In the genomic region with DNA sequence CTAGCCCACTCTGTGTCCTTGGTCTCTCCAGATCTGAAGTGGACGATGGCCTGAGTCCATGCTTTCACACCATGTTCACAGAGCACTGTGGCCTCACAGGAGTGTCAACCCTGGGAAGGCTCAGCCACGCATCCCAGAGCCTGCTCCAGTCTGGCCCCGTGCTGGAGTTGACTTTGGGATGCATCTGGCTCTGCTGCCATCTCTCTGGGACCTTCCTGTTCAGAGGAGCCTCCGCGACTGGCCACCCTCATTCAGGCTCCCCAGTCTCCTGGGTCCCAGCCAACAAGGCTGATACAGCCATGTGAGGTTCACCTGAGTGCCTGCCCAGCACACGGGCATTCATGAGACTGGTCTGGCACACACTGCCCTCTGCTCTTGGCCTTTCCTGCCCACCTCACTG, we compare ENCODE assay signal across 24 cellular contexts.
DNase-seq lines count a peak whose midpoint lies in the region; ATAC-seq, FAIRE-seq and TF ChIP-seq lines count a peak whose summit lies in the region.
"Had no signal": no experiment of that assay in that cellular context is flagged by ENCODE, and none has a peak within 500 bp of the region (broad histone marks: within the 10 kb centered on the region; RNA-seq: fewer than 3 reads in every experiment).

No MANE protein-coding gene starts in this region.

- no peak for TF ChIP-seq RAD21 in H1 (IDR thresholded peaks at IDR 0.05 in 1 of 2, conservative IDR thresholded peaks at IDR 0.05 in 1 of 2; ENCODE audit: low read depth in 2 of 2, low read length in 2 of 2)

- peaks cover 0 to 7% (median 3%) of the 10 kb centered on the region in 4 experiments; a peak in 4 of 7 replicates for H3K4me1 ChIP-seq in H1 (replicated peaks in 1 of 4; ENCODE audit: control insufficient read depth in 3 of 4, insufficient read depth in 4 of 4, low read length in 3 of 4)
- H3K4me1 ChIP-seq in ovary (ENCODE audit: insufficient read depth): peaks cover 1% of the 10 kb centered on the region

- H2AK5ac ChIP-seq in H1 (ENCODE audit: low read depth, low read length): no peak overlapping the region

- no peak for ATAC-seq in activated CD8-positive, alpha-beta memory T cell treated with anti-CD3 and anti-CD28 coated beads, Interleukin-2, amount 10 ng/mL, durations not matched to agents 7 days and 5 days
- peak; percentile 17 for ATAC-seq in stimulated activated effector memory CD8-positive, alpha-beta T cell treated with anti-CD3 and anti-CD28 coated beads, Interleukin-12 subunit alpha, Interleukin-12 subunit beta, amount 100 ng/mL, for 72 hours
- no peak for ATAC-seq in HG03097 (IDR thresholded peaks at IDR 0.05; ENCODE audit: low FRiP score, unreplicated experiment)

- no peaks in the 10 kb centered on the region for H3K36me3 Mint-ChIP-seq in activated CD8-positive, alpha-beta memory T cell treated with anti-CD3 and anti-CD28 coated beads, Interleukin-2, amount 10 ng/mL, durations not matched to agents 7 days and 5 days
- H3K36me3 Mint-ChIP-seq in mesothelial cell of epicardium: no peaks in the 10 kb centered on the region
- no peaks in the 10 kb centered on the region for H3K36me3 Mint-ChIP-seq in stimulated activated effector memory CD8-positive, alpha-beta T cell treated with anti-CD3 and anti-CD28 coated beads, Interleukin-12 subunit alpha, Interleukin-12 subunit beta, amount 100 ng/mL, for 72 hours

- TF ChIP-seq EP300 in H1 (IDR thresholded peaks at IDR 0.05; ENCODE audit: borderline replicate concordance in 1 of 2, low read depth in 2 of 2, low read length in 2 of 2) (no peak), ovary (IDR thresholded peaks at IDR 0.05) (no peak)

- 95% methylated on average over 6 of the region's 6 CpGs; no CpG with 5 or more reads in 1 of the 2 experiments for whole genome bisulfite sequencing in H1 (ENCODE audit: extremely low coverage in 1 of 2, insufficient coverage in 1 of 2, insufficient read length in 1 of 2, insufficient replicate concordance in 2 of 2, low coverage in 1 of 2, low lambda C conversion rate in 2 of 2, missing lambda C conversion rate in 1 of 2), 2 experiments
- WGBS in ovary, 3 donors: 87 to 94% (median 89%) methylated on average over 6 of the region's 6 CpGs

- H2BK5ac ChIP-seq in H1 (ENCODE audit: low read depth, low read length): 0 out of 2 replicates have a peak overlapping the region, but pooled peaks have one; percentile 40

- no peaks in the 10 kb centered on the region for H3K9me3 Mint-ChIP-seq in activated CD8-positive, alpha-beta memory T cell treated with anti-CD3 and anti-CD28 coated beads, Interleukin-2, amount 10 ng/mL, durations not matched to agents 7 days and 5 days (ENCODE audit: low read depth)
- H3K9me3 Mint-ChIP-seq in mesothelial cell of epicardium: peaks cover 5% of the 10 kb centered on the region
- no peaks in the 10 kb centered on the region for H3K9me3 Mint-ChIP-seq in stimulated activated effector memory CD8-positive, alpha-beta T cell treated with anti-CD3 and anti-CD28 coated beads, Interleukin-12 subunit alpha, Interleukin-12 subunit beta, amount 100 ng/mL, for 72 hours

- H4K20me1 ChIP-seq in H1 (replicated peaks in 1 of 2; ENCODE audit: control insufficient read depth in 1 of 2, insufficient read depth in 2 of 2, low read length in 2 of 2): no peaks in the 10 kb centered on the region

- no peak overlapping the region for H3K23ac ChIP-seq in H1 (ENCODE audit: insufficient read length)

- no peaks in the 10 kb centered on the region for H3K79me2 ChIP-seq in H1 (ENCODE audit: control insufficient read depth in 1 of 2, insufficient read depth in 2 of 2, low read length in 2 of 2)

- CTCF ChIA-PET in activated CD8-positive, alpha-beta memory T cell treated with anti-CD3 and anti-CD28 coated beads, Interleukin-2, amount 10 ng/mL, durations not matched to agents 7 days and 5 days (lab: Charles Lee): no interaction called here
- CTCF ChIA-PET in H1 (lab: Charles Lee; ENCODE audit: partially characterized antibody): interaction anchor here (0.8 to 1.8 kb wide), 2 partner anchors 20 to 50 kb away, joined by 3 read pairs; no protein-coding TSS in a partner anchor

- no peak overlapping the region for H3K18ac ChIP-seq in H1 (ENCODE audit: extremely low read depth, low read length)

- peak overlapping the region; percentile 13; the same call in 1 of the 2 replicates for H2BK15ac ChIP-seq in H1 (ENCODE audit: low read length)

- no peak overlapping the region for H3K9ac ChIP-seq in H1 (replicated peaks in 1 of 4; ENCODE audit: extremely low read depth in 1 of 4, low read depth in 3 of 4, low read length in 3 of 4)

- H3K4me2 ChIP-seq in H1 (ENCODE audit: insufficient read depth in 1 of 2, low read depth in 2 of 2, low read length in 2 of 2): no peak overlapping the region

- no peaks in the 10 kb centered on the region for H3K36me3 ChIP-seq in H1 (ENCODE audit: control insufficient read depth in 2 of 4, insufficient read depth in 4 of 4, low read length in 3 of 4)
- no peaks in the 10 kb centered on the region for H3K36me3 ChIP-seq in ovary

- no peak overlapping the region for H2BK20ac ChIP-seq in H1 (ENCODE audit: low read length)

- H3K4me3 Mint-ChIP-seq in activated CD8-positive, alpha-beta memory T cell treated with anti-CD3 and anti-CD28 coated beads, Interleukin-2, amount 10 ng/mL, durations not matched to agents 7 days and 5 days: no peak overlapping the region
- H3K4me3 Mint-ChIP-seq in mesothelial cell of epicardium: no peak overlapping the region
- no peak overlapping the region for H3K4me3 Mint-ChIP-seq in stimulated activated effector memory CD8-positive, alpha-beta T cell treated with anti-CD3 and anti-CD28 coated beads, Interleukin-12 subunit alpha, Interleukin-12 subunit beta, amount 100 ng/mL, for 72 hours

- H4K5ac ChIP-seq in H1 (ENCODE audit: insufficient read length, low read depth, low read length): no peak overlapping the region

- H3K27ac ChIP-seq in H1 (ENCODE audit: low read depth, low read length) (no peak overlapping the region), ovary (no peak overlapping the region)

- H3K4ac ChIP-seq in H1 (replicated peaks; ENCODE audit: insufficient read length, low read depth, low read length): no peak overlapping the region

- intact Hi-C loops in ovary (cut with DNase I): no loop called here

- H3K79me1 ChIP-seq in H1 (ENCODE audit: low read depth, low read length): no peaks in the 10 kb centered on the region

- POLR2A ChIA-PET in H1 (lab: Charles Lee; ENCODE audit: partially characterized antibody): no interaction called here

- H4K91ac ChIP-seq in H1 (replicated peaks; ENCODE audit: insufficient read length, low read length): no peak overlapping the region

- H3K4me3 ChIP-seq in H1 (ENCODE audit: extremely low read depth in 1 of 4, insufficient read depth in 2 of 4, low read depth in 3 of 4, low read length in 4 of 4) (no peak overlapping the region), ovary (no peak overlapping the region)

- no peaks in the 10 kb centered on the region for H3K4me1 Mint-ChIP-seq in activated CD8-positive, alpha-beta memory T cell treated with anti-CD3 and anti-CD28 coated beads, Interleukin-2, amount 10 ng/mL, durations not matched to agents 7 days and 5 days
- peaks cover 60% of the 10 kb centered on the region for H3K4me1 Mint-ChIP-seq in mesothelial cell of epicardium
- H3K4me1 Mint-ChIP-seq in stimulated activated effector memory CD8-positive, alpha-beta T cell treated with anti-CD3 and anti-CD28 coated beads, Interleukin-12 subunit alpha, Interleukin-12 subunit beta, amount 100 ng/mL, for 72 hours: no peaks in the 10 kb centered on the region

- H3K56ac ChIP-seq in H1 (replicated peaks; ENCODE audit: insufficient read length, low read depth, low read length): no peak overlapping the region

- H2AFZ ChIP-seq in H1 (ENCODE audit: low read length): no peak overlapping the region

- H2BK12ac ChIP-seq in H1 (ENCODE audit: low read depth, low read length): no peak overlapping the region

- H3K9me3 ChIP-seq in H1 (ENCODE audit: insufficient read depth in 2 of 2, low read depth in 1 of 2, low read length in 1 of 2): no peaks in the 10 kb centered on the region
- H3K9me3 ChIP-seq in ovary: no peaks in the 10 kb centered on the region

- no peak for FAIRE-seq in H1 (lab: Jason Lieb, UNC)
- FAIRE-seq: GM12891, GM19239, RCC 7860 had no signal

- no peak overlapping the region for H2BK120ac ChIP-seq in H1 (replicated peaks; ENCODE audit: low read depth, low read length)

- H3K23me2 ChIP-seq in H1 (ENCODE audit: low read depth, low read length): no peaks in the 10 kb centered on the region

- no peaks in the 10 kb centered on the region for H3K27me3 Mint-ChIP-seq in activated CD8-positive, alpha-beta memory T cell treated with anti-CD3 and anti-CD28 coated beads, Interleukin-2, amount 10 ng/mL, durations not matched to agents 7 days and 5 days
- no peaks in the 10 kb centered on the region for H3K27me3 Mint-ChIP-seq in mesothelial cell of epicardium (ENCODE audit: low read depth)

- no peaks in the 10 kb centered on the region for H3K27me3 ChIP-seq in H1 (replicated peaks in 1 of 4; ENCODE audit: control insufficient read depth in 3 of 4, extremely low read depth in 1 of 4, insufficient read depth in 3 of 4, low read length in 3 of 4)
- H3K27me3 ChIP-seq in ovary: no peaks in the 10 kb centered on the region

- no peak overlapping the region for H4K8ac ChIP-seq in H1 (ENCODE audit: extremely low read depth, insufficient read depth, low read length)

- no peak for TF ChIP-seq POLR2A in H1 (IDR thresholded peaks at IDR 0.05; ENCODE audit: control extremely low read depth in 1 of 2, low read depth in 2 of 2, low read length in 2 of 2)
- no peak for TF ChIP-seq POLR2A in ovary (IDR thresholded peaks at IDR 0.05)

- H3K14ac ChIP-seq in H1 (ENCODE audit: insufficient read length): no peak overlapping the region

- no peak overlapping the region for H3K27ac Mint-ChIP-seq in activated CD8-positive, alpha-beta memory T cell treated with anti-CD3 and anti-CD28 coated beads, Interleukin-2, amount 10 ng/mL, durations not matched to agents 7 days and 5 days
- peak overlapping the region; percentile 66 for H3K27ac Mint-ChIP-seq in mesothelial cell of epicardium
- H3K27ac Mint-ChIP-seq in stimulated activated effector memory CD8-positive, alpha-beta T cell treated with anti-CD3 and anti-CD28 coated beads, Interleukin-12 subunit alpha, Interleukin-12 subunit beta, amount 100 ng/mL, for 72 hours: no peak overlapping the region

- DNase-seq in activated CD8-positive, alpha-beta memory T cell treated with anti-CD3 and anti-CD28 coated beads, Interleukin-2, amount 10 ng/mL, durations not matched to agents 7 days and 5 days: peak; percentile 25
- DNase-seq in activated CD8-positive, alpha-beta memory T cell treated with anti-CD3 and anti-CD28 coated beads for 24 hours: no peak
- DNase-seq in H1 (ENCODE audit: low read depth in 1 of 2, low spot score in 2 of 2) (peak in 1 of 2 experiments; percentile 31), mesothelial cell of epicardium (ENCODE audit: low spot score in 2 of 2, unreplicated experiment in 2 of 2) (no peak), ovary (no peak), middle frontal gyrus (ENCODE audit: extremely low spot score, low spot score) (no peak)
- DNase-seq in stimulated activated effector memory CD8-positive, alpha-beta T cell treated with anti-CD3 and anti-CD28 coated beads, Interleukin-12 subunit alpha, Interleukin-12 subunit beta, amount 100 ng/mL, for 72 hours (ENCODE audit: low spot score in 2 of 2): no peak
- DNase-seq: 8988T, Calu3, DMS79 treated with DMSO at 0.1 percent for 48 hours, GF-D8, H7, IMR-90, KG1, MM.1S, NCI-H2029, NCI-H446, NCI-H524 treated with DMSO at 0.1 percent for 48 hours, NCI-H774, SIG-M5 had no signal

- TF ChIP-seq CTCF in H1 (IDR thresholded peaks at IDR 0.05; ENCODE audit: control extremely low read depth in 1 of 3, insufficient read depth in 1 of 3, low read depth in 1 of 3, low read length in 3 of 3) (no peak), mesothelial cell of epicardium (IDR thresholded peaks at IDR 0.05; ENCODE audit: unreplicated experiment) (no peak), ovary (IDR thresholded peaks at IDR 0.05) (no peak)
